In genomic region chr5:96096724-96097123, GRCh38 we compare ENCODE assay signal across 2 cellular contexts.
TF ChIP-seq lines count a peak whose summit lies in the region.

No MANE protein-coding gene starts in this region.

TF ChIP-seq in SK-N-SH, 30 proteins besides CTCF, POLR2A, EP300 and RAD21 (continued from another document):
- TF ChIP-seq PBX3 (IDR thresholded peaks at IDR 0.05) (peak; percentile 59), FOSL2 (IDR thresholded peaks at IDR 0.05; ENCODE audit: borderline replicate concordance, low read depth) (peak; percentile 68; the same call in 1 of the 2 replicates), FOXM1 (IDR thresholded peaks at IDR 0.05; ENCODE audit: low read depth) (no peak), YY1 (IDR thresholded peaks at IDR 0.05; ENCODE audit: low read depth) (no peak), MEF2A (IDR thresholded peaks at IDR 0.05; ENCODE audit: borderline replicate concordance, low read depth) (no peak), IRF3 (IDR thresholded peaks at IDR 0.05; ENCODE audit: low read depth, low read length) (no peak), EZH2phosphoT487 (IDR thresholded peaks at IDR 0.05; ENCODE audit: borderline replicate concordance, low read depth) (no peak), RFX5 (IDR thresholded peaks at IDR 0.05; ENCODE audit: low read length) (no peak), GABPA (IDR thresholded peaks at IDR 0.05; ENCODE audit: low read depth) (no peak)
- TF ChIP-seq, protein P1, sequence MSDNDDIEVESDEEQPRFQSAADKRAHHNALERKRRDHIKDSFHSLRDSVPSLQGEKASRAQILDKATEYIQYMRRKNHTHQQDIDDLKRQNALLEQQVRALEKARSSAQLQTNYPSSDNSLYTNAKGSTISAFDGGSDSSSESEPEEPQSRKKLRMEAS (IDR thresholded peaks at IDR 0.05; ENCODE audit: low read depth): no peak
TF ChIP-seq in SK-N-SH: peak in this region for 5.

TF ChIP-seq in WTC11, 78 proteins besides CTCF, POLR2A, EP300 and RAD21 (continued from another document):
- TF ChIP-seq ARID4B (CRISPR knock-in tag; IDR thresholded peaks at IDR 0.05; ENCODE audit: borderline replicate concordance): no peak
- no peak for TF ChIP-seq TEAD1 (CRISPR knock-in tag; IDR thresholded peaks at IDR 0.05)
- TF ChIP-seq, protein P2, sequence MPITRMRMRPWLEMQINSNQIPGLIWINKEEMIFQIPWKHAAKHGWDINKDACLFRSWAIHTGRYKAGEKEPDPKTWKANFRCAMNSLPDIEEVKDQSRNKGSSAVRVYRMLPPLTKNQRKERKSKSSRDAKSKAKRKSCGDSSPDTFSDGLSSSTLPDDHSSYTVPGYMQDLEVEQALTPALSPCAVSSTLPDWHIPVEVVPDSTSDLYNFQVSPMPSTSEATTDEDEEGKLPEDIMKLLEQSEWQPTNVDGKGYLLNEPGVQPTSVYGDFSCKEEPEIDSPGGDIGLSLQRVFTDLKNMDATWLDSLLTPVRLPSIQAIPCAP (CRISPR knock-in tag; IDR thresholded peaks at IDR 0.05): no peak
- TF ChIP-seq KAT7 (CRISPR knock-in tag; IDR thresholded peaks at IDR 0.05; ENCODE audit: borderline replicate concordance): no peak
- TF ChIP-seq FOXJ3 (CRISPR knock-in tag; IDR thresholded peaks at IDR 0.05; ENCODE audit: borderline replicate concordance): no peak
- TF ChIP-seq ZNF423 (CRISPR knock-in tag; IDR thresholded peaks at IDR 0.05): no peak
- TF ChIP-seq, protein P3, sequence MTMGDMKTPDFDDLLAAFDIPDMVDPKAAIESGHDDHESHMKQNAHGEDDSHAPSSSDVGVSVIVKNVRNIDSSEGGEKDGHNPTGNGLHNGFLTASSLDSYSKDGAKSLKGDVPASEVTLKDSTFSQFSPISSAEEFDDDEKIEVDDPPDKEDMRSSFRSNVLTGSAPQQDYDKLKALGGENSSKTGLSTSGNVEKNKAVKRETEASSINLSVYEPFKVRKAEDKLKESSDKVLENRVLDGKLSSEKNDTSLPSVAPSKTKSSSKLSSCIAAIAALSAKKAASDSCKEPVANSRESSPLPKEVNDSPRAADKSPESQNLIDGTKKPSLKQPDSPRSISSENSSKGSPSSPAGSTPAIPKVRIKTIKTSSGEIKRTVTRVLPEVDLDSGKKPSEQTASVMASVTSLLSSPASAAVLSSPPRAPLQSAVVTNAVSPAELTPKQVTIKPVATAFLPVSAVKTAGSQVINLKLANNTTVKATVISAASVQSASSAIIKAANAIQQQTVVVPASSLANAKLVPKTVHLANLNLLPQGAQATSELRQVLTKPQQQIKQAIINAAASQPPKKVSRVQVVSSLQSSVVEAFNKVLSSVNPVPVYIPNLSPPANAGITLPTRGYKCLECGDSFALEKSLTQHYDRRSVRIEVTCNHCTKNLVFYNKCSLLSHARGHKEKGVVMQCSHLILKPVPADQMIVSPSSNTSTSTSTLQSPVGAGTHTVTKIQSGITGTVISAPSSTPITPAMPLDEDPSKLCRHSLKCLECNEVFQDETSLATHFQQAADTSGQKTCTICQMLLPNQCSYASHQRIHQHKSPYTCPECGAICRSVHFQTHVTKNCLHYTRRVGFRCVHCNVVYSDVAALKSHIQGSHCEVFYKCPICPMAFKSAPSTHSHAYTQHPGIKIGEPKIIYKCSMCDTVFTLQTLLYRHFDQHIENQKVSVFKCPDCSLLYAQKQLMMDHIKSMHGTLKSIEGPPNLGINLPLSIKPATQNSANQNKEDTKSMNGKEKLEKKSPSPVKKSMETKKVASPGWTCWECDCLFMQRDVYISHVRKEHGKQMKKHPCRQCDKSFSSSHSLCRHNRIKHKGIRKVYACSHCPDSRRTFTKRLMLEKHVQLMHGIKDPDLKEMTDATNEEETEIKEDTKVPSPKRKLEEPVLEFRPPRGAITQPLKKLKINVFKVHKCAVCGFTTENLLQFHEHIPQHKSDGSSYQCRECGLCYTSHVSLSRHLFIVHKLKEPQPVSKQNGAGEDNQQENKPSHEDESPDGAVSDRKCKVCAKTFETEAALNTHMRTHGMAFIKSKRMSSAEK (CRISPR knock-in tag; IDR thresholded peaks at IDR 0.05; ENCODE audit: borderline replicate concordance): no peak
- no peak for TF ChIP-seq ESRRA (CRISPR knock-in tag; IDR thresholded peaks at IDR 0.05; ENCODE audit: borderline replicate concordance)
- TF ChIP-seq IRF2 (CRISPR knock-in tag; IDR thresholded peaks at IDR 0.05; ENCODE audit: borderline replicate concordance, low read depth): no peak
- no peak for TF ChIP-seq ZNF281 (CRISPR knock-in tag; IDR thresholded peaks at IDR 0.05)
- no peak for TF ChIP-seq SMAD4 (CRISPR knock-in tag; IDR thresholded peaks at IDR 0.05)
- no peak for TF ChIP-seq HMGA2 (CRISPR knock-in tag; IDR thresholded peaks at IDR 0.05)
- TF ChIP-seq ELF4 (CRISPR knock-in tag; IDR thresholded peaks at IDR 0.05; ENCODE audit: low read depth): no peak
- TF ChIP-seq GTF2I (CRISPR knock-in tag; conservative IDR thresholded peaks at IDR 0.05): no peak
- TF ChIP-seq FOXK1 (CRISPR knock-in tag; IDR thresholded peaks at IDR 0.05): no peak
